In the genomic region with DNA sequence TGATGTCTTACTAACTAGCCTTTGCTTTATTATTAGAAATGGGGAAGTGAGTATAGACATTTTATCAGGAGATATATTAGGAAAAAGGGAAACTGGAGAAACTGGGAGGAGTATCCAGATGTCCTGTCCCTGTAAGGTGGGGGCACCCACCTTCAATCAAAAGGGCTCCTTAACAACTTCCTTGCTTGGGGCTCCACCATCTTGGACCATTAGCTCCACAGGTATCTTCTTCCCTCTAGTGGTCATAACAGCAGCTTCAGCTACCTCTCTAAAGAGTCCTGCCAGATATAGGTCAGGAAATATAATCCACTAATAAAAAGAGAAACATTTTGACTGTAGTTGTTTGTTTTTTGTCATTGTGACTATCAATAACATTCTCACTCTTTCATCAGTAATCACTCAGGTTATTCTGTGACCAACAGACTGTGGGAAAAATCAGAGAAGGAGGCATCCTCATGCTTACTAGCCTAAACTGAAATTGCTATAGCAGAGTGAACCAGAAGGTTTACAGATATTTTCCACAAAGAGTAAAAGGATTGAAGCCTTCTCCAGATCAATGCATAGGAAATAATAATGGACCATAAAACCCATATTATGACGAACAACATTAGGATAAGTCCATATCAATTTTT, we compare ENCODE assay signal across 8 cellular contexts. TPM values are rescaled to one million over a fixed set of nuclear protein-coding genes. Genes with fewer than 3 reads are reported as not detected.
A peak's percentile ranks its signal among the peaks of the same experiment; 100 is the strongest.
DNase-seq lines count a peak whose midpoint lies in the region; ATAC-seq and TF ChIP-seq lines count a peak whose summit lies in the region.

No MANE protein-coding gene starts in this region.

- H3K4me1 Mint-ChIP-seq in nephron progenitor cell: no peaks in the 10 kb centered on the region

- no peaks in the 10 kb centered on the region for H3K36me3 Mint-ChIP-seq in nephron progenitor cell (ENCODE audit: low read depth)

- no peak overlapping the region for H3K27ac ChIP-seq in HL-60 (replicated peaks)
- no peak overlapping the region for H3K27ac ChIP-seq in VCaP

- DNase-seq in HL-60 (ENCODE audit: low read depth in 1 of 2, low spot score in 1 of 2): peak; percentile 7 to 18
- DNase-seq in nephron progenitor cell: no peak
- no peak for DNase-seq in G401 (ENCODE audit: low spot score)
- DNase-seq in midbrain (lab: John Stamatoyannopoulos, UW): no peak
- DNase-seq in nucleus accumbens (lab: John Stamatoyannopoulos, UW): no peak

- H3K27me3 ChIP-seq in HL-60 (ENCODE audit: insufficient read depth, poor library complexity, severe bottlenecking): no peaks in the 10 kb centered on the region

- TF ChIP-seq CTCF in GM12875 (IDR thresholded peaks at IDR 0.05; ENCODE audit: borderline replicate concordance, insufficient read depth, low read depth, low read length) (peak; percentile 62), HL-60 (IDR thresholded peaks at IDR 0.05; ENCODE audit: insufficient read depth, low read length) (peak; percentile 49), VCaP (conservative IDR thresholded peaks at IDR 0.05) (peak; percentile 77), nephron progenitor cell (IDR thresholded peaks at IDR 0.05) (peak; percentile 56)

- ATAC-seq in GM21526 (IDR thresholded peaks at IDR 0.05; ENCODE audit: low FRiP score, unreplicated experiment): peak; percentile 98

- in situ Hi-C loops in G401 (cut with HindIII; ENCODE audit: low sequenced_read_pairs): no loop called here

- H3K27ac Mint-ChIP-seq in nephron progenitor cell: no peak overlapping the region

- H3K4me3 ChIP-seq in GM12875 (ENCODE audit: low read depth, low read length): no peak overlapping the region
- no peak overlapping the region for H3K4me3 ChIP-seq in HL-60 (replicated peaks; ENCODE audit: insufficient read depth, low read length)

- peaks cover 7% of the 10 kb centered on the region for H3K27me3 Mint-ChIP-seq in nephron progenitor cell (ENCODE audit: low read depth, poor library complexity)

- no peaks in the 10 kb centered on the region for H3K9me3 Mint-ChIP-seq in nephron progenitor cell

- H3K4me3 Mint-ChIP-seq in nephron progenitor cell: no peak overlapping the region

RNA-seq across cellular contexts. Expression of gene OR51B4, which starts 10.4 kb away (rescaled TPM):
- not detected in 2 replicates for total RNA-seq in G401 (2014; rRNA removed; shearing (Covaris generic))

RNA-seq across cellular contexts. Expression of gene HBE1, which starts 21.6 kb away (rescaled TPM):
- not detected in 2 replicates for total RNA-seq in G401 (2014; rRNA removed; shearing (Covaris generic))

RNA-seq across cellular contexts. Expression of gene OR51B2, which starts 32.8 kb away (rescaled TPM):
- total RNA-seq in G401 (2014; rRNA removed; shearing (Covaris generic)): not detected in 2 replicates

RNA-seq across cellular contexts. Expression of gene HBG2, which starts 36.7 kb away (rescaled TPM):
- not detected in 2 replicates for total RNA-seq in G401 (2014; rRNA removed; shearing (Covaris generic))

RNA-seq across cellular contexts. Expression of gene HBG1, which starts 41.7 kb away (rescaled TPM):
- not detected in 2 replicates for total RNA-seq in G401 (2014; rRNA removed; shearing (Covaris generic))

Comparison
In these comparisons a context has a peak if more than half of its experiments do, and no peak if none do; other contexts are left out.
1. DNase-seq: peak in HL-60 (2 of 2); none in nephron progenitor cell (single experiment), G401 (single experiment), midbrain (single experiment) and nucleus accumbens (0 of 56).
2. Peak in every context shown above with its lines, with median percentiles within 50 percentile points of each other: CTCF ChIP-seq.